Comparison of ENCODE assay signal across 8 cellular contexts in the genomic region with DNA sequence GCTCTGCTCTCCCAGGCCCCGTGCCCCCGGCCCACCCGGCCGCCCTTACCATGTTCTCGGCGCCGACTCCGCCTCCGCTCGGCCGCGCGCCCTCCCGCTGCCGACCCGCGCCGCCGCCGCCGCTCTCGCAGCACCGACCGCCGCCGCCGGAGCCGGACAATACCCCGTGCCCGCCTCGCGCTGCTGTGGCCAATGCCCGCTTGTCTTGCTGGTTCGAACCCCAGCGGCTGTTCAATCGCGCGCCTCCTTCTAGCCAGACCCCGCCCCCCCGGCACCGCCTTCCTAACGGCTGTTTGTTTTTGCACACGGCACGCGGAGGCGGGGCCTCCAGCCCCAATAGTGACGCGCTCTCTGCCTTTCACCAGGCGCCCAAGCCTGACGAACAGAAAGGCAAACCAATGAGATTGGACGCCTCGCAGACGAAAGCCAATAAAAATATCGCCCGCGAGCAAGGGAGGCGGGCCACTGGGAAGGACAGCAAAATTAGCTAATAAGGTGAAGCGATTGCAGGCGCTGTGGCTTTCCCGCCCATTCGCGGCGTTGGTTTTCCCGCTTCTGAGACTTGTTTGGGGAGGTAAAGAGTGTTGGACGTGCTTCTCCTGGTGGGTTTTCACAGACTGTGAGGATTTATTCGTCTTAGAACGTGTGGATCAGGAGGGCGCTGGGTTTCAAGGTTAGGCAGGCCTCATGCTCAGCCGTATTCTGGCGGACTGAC. TPM values are rescaled to one million over a fixed set of nuclear protein-coding genes. Genes with fewer than 3 reads are reported as not detected.
A peak's percentile ranks its signal among the peaks of the same experiment; 100 is the strongest.
DNase-seq lines count a peak whose midpoint lies in the region; ATAC-seq, FAIRE-seq and TF ChIP-seq lines count a peak whose summit lies in the region.

Gene H2AZ2, minus strand, starts transcription at position 168 of the 715 bp plus-strand sequence. Its CDS starts 116 bp downstream, at position 52.

- BruUV-seq in OCI-LY7 (replicated peaks; lab: Mats Ljungman, UMichigan): no TSS peak

- peak within 1 kb of the TSS; percentile 88 for H3K4me3 ChIP-seq in OCI-LY7 (ENCODE audit: low read depth, low read length, poor library complexity, severe bottlenecking)

- peak; percentile 76 for ATAC-seq in GM21526 (IDR thresholded peaks at IDR 0.05; ENCODE audit: low FRiP score, unreplicated experiment)

- H3K36me3 ChIP-seq in OCI-LY7 (ENCODE audit: insufficient read depth, low read length): peaks cover 19% of the 10 kb centered on the region

- POLR2A ChIA-PET in OCI-LY7 (lab: Charles Lee): interaction anchor here (0.6 to 4.4 kb wide), 13 partner anchors 8 to 266 kb away, joined by 3 to 27 read pairs (median 7); partner anchors contain the start of gene TMED4

- peaks cover 3% of the 10 kb centered on the region for H3K36me3 Mint-ChIP-seq in endothelial cell (ENCODE audit: low read depth, unreplicated experiment)
- H3K36me3 Mint-ChIP-seq in mesothelial cell of epicardium: no peaks in the 10 kb centered on the region

- H3K79me2 ChIP-seq in OCI-LY7 (ENCODE audit: insufficient read depth, low read depth, low read length): peaks cover 56% of the 10 kb centered on the region

- DNase-seq in D721Med (ENCODE audit: insufficient read length, low spot score) (peak; percentile 85), HuH-7.5 (ENCODE audit: low spot score) (peak; percentile 97), OCI-LY7 (ENCODE audit: low spot score) (peak; percentile 100), activated T-cell treated with anti-CD3 and anti-CD28 coated beads for 1 hour (ENCODE audit: low read depth) (peak; percentile 100), endothelial cell (ENCODE audit: low spot score) (peak; percentile 99), mesothelial cell of epicardium (ENCODE audit: low spot score in 2 of 2, unreplicated experiment in 2 of 2) (peak; percentile 99 to 100)
- peak; percentile 99 to 100 for DNase-seq in stimulated activated CD8-positive, alpha-beta memory T cell treated with anti-CD3 and anti-CD28 coated beads, Interleukin-15, amount 100 ng/mL, for 48 hours (ENCODE audit: low read depth in 2 of 2)

- intact Hi-C loops in OCI-LY7 (cut with micrococcal nuclease; ENCODE audit: unreplicated experiment): loop anchor here (1.0 to 10.0 kb wide), 9 partner anchors 37 to 267 kb away; partner anchors contain the start of genes CCM2, MYO1G, OGDH and PPIA

- H3K9me3 Mint-ChIP-seq in endothelial cell (ENCODE audit: unreplicated experiment) (no peaks in the 10 kb centered on the region), mesothelial cell of epicardium (no peaks in the 10 kb centered on the region)

- H3K4me1 Mint-ChIP-seq in endothelial cell (ENCODE audit: unreplicated experiment) (peaks cover 15% of the 10 kb centered on the region), mesothelial cell of epicardium (peaks cover 28% of the 10 kb centered on the region)

- peaks cover 36% of the 10 kb centered on the region for H4K20me1 ChIP-seq in OCI-LY7 (ENCODE audit: insufficient read depth, low read length)

- H3K4me2 ChIP-seq in OCI-LY7 (ENCODE audit: low read length): peak within 1 kb of the TSS; percentile 95

- H3K27me3 Mint-ChIP-seq in endothelial cell (ENCODE audit: unreplicated experiment) (peaks cover 3% of the 10 kb centered on the region), mesothelial cell of epicardium (ENCODE audit: low read depth) (no peaks in the 10 kb centered on the region)

- FAIRE-seq in D721Med (lab: Jason Lieb, UNC): no peak

- H3K4me1 ChIP-seq in OCI-LY7 (ENCODE audit: insufficient read depth, low read length, poor library complexity, severe bottlenecking): peaks cover 33% of the 10 kb centered on the region

- peak within 1 kb of the TSS; percentile 98 for H3K4me3 Mint-ChIP-seq in endothelial cell (ENCODE audit: unreplicated experiment)
- H3K4me3 Mint-ChIP-seq in mesothelial cell of epicardium: peak within 1 kb of the TSS; percentile 96

- CTCF ChIA-PET in OCI-LY7 (lab: Charles Lee; ENCODE audit: unreplicated experiment): no interaction called here

- H3K9me3 ChIP-seq in OCI-LY7 (ENCODE audit: low read length): no peaks in the 10 kb centered on the region

- peak within 1 kb of the TSS; percentile 40; the same call in 1 of the 2 replicates for H2AFZ ChIP-seq in OCI-LY7 (ENCODE audit: low read length)

- H3K27ac ChIP-seq in OCI-LY7 (ENCODE audit: low read depth, low read length, poor library complexity, severe bottlenecking): peak within 1 kb of the TSS; percentile 89

- H3K27ac Mint-ChIP-seq in endothelial cell (ENCODE audit: unreplicated experiment) (peak within 1 kb of the TSS; percentile 97), mesothelial cell of epicardium (peak within 1 kb of the TSS; percentile 99)

- H3K9me2 ChIP-seq in OCI-LY7 (ENCODE audit: insufficient read depth, low read length): no peaks in the 10 kb centered on the region

- no peak for TF ChIP-seq CTCF in D721Med (IDR thresholded peaks at IDR 0.05; ENCODE audit: insufficient read depth, missing control alignments)
- peak; percentile 52; the same call in 1 of the 2 replicates for TF ChIP-seq CTCF in OCI-LY7 (conservative IDR thresholded peaks at IDR 0.05; ENCODE audit: low read length)
- peak; percentile 59 for TF ChIP-seq CTCF in endothelial cell (IDR thresholded peaks at IDR 0.05; ENCODE audit: unreplicated experiment)
- TF ChIP-seq CTCF in mesothelial cell of epicardium (IDR thresholded peaks at IDR 0.05; ENCODE audit: unreplicated experiment): peak; percentile 2

RNA-seq across cellular contexts. Expression of gene H2AZ2, which starts in this region (rescaled TPM):
- 440 and 450 TPM in 2 replicates for total RNA-seq in OCI-LY7 (2014; rRNA removed; shearing (Covaris generic))
- 274 and 291 TPM in 2 replicates for total RNA-seq in OCI-LY7 (2022)
- total RNA-seq in endothelial cell (ENCODE audit: unreplicated experiment): 157 TPM
- total RNA-seq in mesothelial cell of epicardium: 150 to 156 TPM (median 156 TPM) in 3 replicates

Comparison
In these comparisons a context has a peak if more than half of its experiments do, and no peak if none do; other contexts are left out.
1. Peak in every context shown above with its lines: DNase-seq, ATAC-seq, H3K4me3 ChIP-seq and H3K27ac ChIP-seq.